In the genomic region with DNA sequence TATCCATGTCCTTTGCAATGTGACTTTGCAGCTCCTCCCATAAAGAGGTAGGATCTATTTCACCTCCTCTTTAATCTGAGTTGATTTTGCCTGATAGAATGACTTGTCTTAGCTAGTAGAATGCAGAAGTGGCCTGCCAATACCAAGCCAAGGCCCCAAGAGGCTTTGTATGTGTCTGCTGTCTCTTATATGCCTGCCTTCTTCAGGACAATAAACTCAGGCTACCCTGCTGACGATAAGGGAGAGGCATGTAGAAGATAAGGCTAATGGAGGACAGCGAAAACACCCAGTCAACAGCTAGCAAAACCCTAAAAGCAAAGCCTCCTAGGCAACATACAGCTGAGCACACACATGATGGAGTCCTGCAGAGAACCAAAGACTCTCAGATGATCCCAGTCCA, we compare ENCODE assay signal across 1 cellular context.
TF ChIP-seq lines count a peak whose summit lies in the region.

No MANE protein-coding gene starts in this region.

TF ChIP-seq in HepG2, 621 proteins besides CTCF, POLR2A, EP300 and RAD21:
- no peak for TF ChIP-seq ASH2L (IDR thresholded peaks at IDR 0.05; ENCODE audit: insufficient read length, low read depth, low read length)
- TF ChIP-seq, protein P1, sequence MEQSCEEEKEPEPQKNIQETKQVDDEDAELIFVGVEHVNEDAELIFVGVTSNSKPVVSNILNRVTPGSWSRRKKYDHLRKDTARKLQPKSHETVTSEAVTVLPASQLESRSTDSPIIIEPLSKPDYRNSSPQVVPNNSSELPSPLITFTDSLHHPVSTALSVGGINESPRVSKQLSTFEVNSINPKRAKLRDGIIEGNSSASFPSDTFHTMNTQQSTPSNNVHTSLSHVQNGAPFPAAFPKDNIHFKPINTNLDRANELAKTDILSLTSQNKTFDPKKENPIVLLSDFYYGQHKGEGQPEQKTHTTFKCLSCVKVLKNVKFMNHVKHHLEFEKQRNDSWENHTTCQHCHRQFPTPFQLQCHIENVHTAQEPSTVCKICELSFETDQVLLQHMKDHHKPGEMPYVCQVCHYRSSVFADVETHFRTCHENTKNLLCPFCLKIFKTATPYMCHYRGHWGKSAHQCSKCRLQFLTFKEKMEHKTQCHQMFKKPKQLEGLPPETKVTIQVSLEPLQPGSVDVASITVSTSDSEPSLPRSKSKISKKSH (CRISPR knock-in tag; IDR thresholded peaks at IDR 0.05; ENCODE audit: borderline replicate concordance), result no peak
TF ChIP-seq in HepG2: peak in this region for 0.
